Comparison of ENCODE assay signal across 24 cellular contexts in genomic region chr17:33973491-33973890, GRCh38.
"Had no signal": no experiment of that assay in that cellular context is flagged by ENCODE, and none has a peak within 500 bp of the region (broad histone marks: within the 10 kb centered on the region; RNA-seq: fewer than 3 reads in every experiment).

No MANE protein-coding gene starts in this region.

- H3K4me3 ChIP-seq: adrenal gland, MG63, SK-N-MC had no signal

- H3K4me1 ChIP-seq: adrenal gland had no signal

- DNase-seq: activated CD4-positive, alpha-beta T cell treated with anti-CD3 and anti-CD28 coated beads for 48 hours; activated CD4-positive, alpha-beta T cell treated with anti-CD3 and anti-CD28 coated beads, Interleukin-2, amount 50 U/mL, for 4 hours; activated CD8-positive, alpha-beta memory T cell treated with anti-CD3 and anti-CD28 coated beads, Interleukin-2, amount 50 U/mL, for 48 hours; activated CD8-positive, alpha-beta T cell treated with anti-CD3 and anti-CD28 coated beads, Interleukin-2, amount 10 ng/mL, durations not matched to agents 7 days and 5 days; activated naive CD4-positive, alpha-beta T cell treated with anti-CD3 and anti-CD28 coated beads, Interleukin-2, amount 50 U/mL, for 16 hours; activated naive CD8-positive, alpha-beta T cell treated with anti-CD3 and anti-CD28 coated beads, Interleukin-2, amount 10 ng/mL, durations not matched to agents 7 days and 5 days; activated T-cell treated with anti-CD3 and anti-CD28 coated beads, Interleukin-2, amount 50 U/mL, for 1 hour; adrenal gland; aorta; central memory CD4-positive, alpha-beta T cell; MG63; NCI-H1105; NCI-H1436 treated with DMSO at 0.1 percent for 48 hours; NCI-H187; NCI-H2171; NCI-H2227 treated with DMSO at 0.1 percent for 48 hours; NCI-H446 treated with DMSO at 0.1 percent for 48 hours; NCI-H524 treated with DMSO at 0.1 percent for 48 hours; T-cell; T-helper 2 cell; T1000 had no signal

- H3K27ac ChIP-seq: adrenal gland, KMS-11, SK-N-MC had no signal

- H3K9ac ChIP-seq: KMS-11 had no signal

- H3K4me2 ChIP-seq: KMS-11 had no signal

- ATAC-seq: activated CD4-positive, CD25-positive, alpha-beta regulatory T cell treated with anti-CD3 and anti-CD28 coated beads, Interleukin-2, amount 50 U/mL, for 24 hours; activated CD8-positive, alpha-beta T cell treated with anti-CD3 and anti-CD28 coated beads, Interleukin-2, amount 10 ng/mL, durations not matched to agents 7 days and 5 days; T-cell had no signal

- H3K36me3 ChIP-seq: adrenal gland, MG63 had no signal

- H3K27me3 ChIP-seq: adrenal gland, MG63 had no signal

- H3K9me3 ChIP-seq: adrenal gland, MG63 had no signal
